Comparison of ENCODE assay signal across 8 cellular contexts in genomic region chr15:62112616-62113593, GRCh38. TPM values are rescaled to one million over a fixed set of nuclear protein-coding genes. Genes with fewer than 3 reads are reported as not detected.
DNase-seq lines count a peak whose midpoint lies in the region; ATAC-seq and TF ChIP-seq lines count a peak whose summit lies in the region.

No MANE protein-coding gene starts in this region.

- TSS peak; percentile 99 for BruUV-seq in PC-9 (replicated peaks; lab: Mats Ljungman, UMichigan)

- H3K4me2 ChIP-seq in PC-9: peak overlapping the region; percentile 42

- peak; percentile 35 for DNase-seq in COLO668 (lab: John Stamatoyannopoulos, UW; ENCODE audit: unreplicated experiment)
- peak; percentile 51 to 84 for DNase-seq in PC-9
- DNase-seq in epithelial cell of proximal tubule (ENCODE audit: low read depth): peak; percentile 92
- DNase-seq in non-pigmented ciliary epithelial cell (ENCODE audit: low read depth): peak; percentile 68
- DNase-seq in cerebellar nuclear complex (lab: John Stamatoyannopoulos, UW): no peak
- DNase-seq in NCI-H748 treated with DMSO at 0.1 percent for 48 hours (lab: John Stamatoyannopoulos, UW): no peak

- ATAC-seq in HG02678 (IDR thresholded peaks at IDR 0.05; ENCODE audit: unreplicated experiment) (no peak), HG03196 (IDR thresholded peaks at IDR 0.05; ENCODE audit: unreplicated experiment) (no peak)

- peak overlapping the region; percentile 50 for H2AFZ ChIP-seq in PC-9

- no peaks in the 10 kb centered on the region for H4K20me1 ChIP-seq in PC-9 (ENCODE audit: insufficient read depth)

- H3K9me3 ChIP-seq in PC-9 (ENCODE audit: insufficient read depth, low read depth): no peaks in the 10 kb centered on the region

- H3K27me3 ChIP-seq in PC-9 (ENCODE audit: insufficient read depth, low read depth): no peaks in the 10 kb centered on the region

- TF ChIP-seq CTCF in PC-9 (conservative IDR thresholded peaks at IDR 0.05) (no peak), epithelial cell of proximal tubule (conservative IDR thresholded peaks at IDR 0.05; ENCODE audit: low read depth, low read length) (no peak)

- H3K79me2 ChIP-seq in PC-9 (ENCODE audit: low read depth): no peaks in the 10 kb centered on the region

- H3K4me3 ChIP-seq in PC-9: no peak overlapping the region
- H3K4me3 ChIP-seq in epithelial cell of proximal tubule (ENCODE audit: low read depth, low read length): no peak overlapping the region

- no peaks in the 10 kb centered on the region for H3K9me2 ChIP-seq in PC-9 (ENCODE audit: insufficient read depth)

- no peaks in the 10 kb centered on the region for H3K36me3 ChIP-seq in PC-9 (ENCODE audit: low read depth)

- intact Hi-C loops in PC-9 (cut with micrococcal nuclease; ENCODE audit: unreplicated experiment): loop anchor here (2.0 kb wide), 1 partner anchor 36 kb away; no protein-coding TSS in a partner anchor

- POLR2A ChIA-PET in PC-9 (lab: Charles Lee; ENCODE audit: unreplicated experiment): no interaction called here

- H3F3A ChIP-seq in PC-9 (ENCODE audit: insufficient read depth, low read depth): peaks cover 12% of the 10 kb centered on the region; the same call in 1 of the 2 replicates

- peaks cover 26% of the 10 kb centered on the region for H3K4me1 ChIP-seq in PC-9 (replicated peaks; ENCODE audit: insufficient read depth)

- CTCF ChIA-PET in PC-9 (lab: Charles Lee): no interaction called here

- peak overlapping the region; percentile 74 for H3K27ac ChIP-seq in PC-9

RNA-seq across cellular contexts. Expression of gene C2CD4A, which starts 46.1 kb away (rescaled TPM):
- total RNA-seq in PC-9 (2021): 0.09 TPM in 1 of 2 replicates, not detected in the other
- 0.07 and 0.35 TPM in 2 replicates for total RNA-seq in epithelial cell of proximal tubule

RNA-seq across cellular contexts. Expression of gene C2CD4B, which starts 52.2 kb away (rescaled TPM):
- total RNA-seq in PC-9 (2021) (not detected in 2 replicates), epithelial cell of proximal tubule (0.07 and 0.12 TPM in 2 replicates)

RNA-seq across cellular contexts. Expression of gene VPS13C, which starts 52.7 kb away (rescaled TPM):
- 40.0 and 48.9 TPM in 2 replicates for total RNA-seq in PC-9 (2021)
- total RNA-seq in epithelial cell of proximal tubule: 14.7 and 30.2 TPM in 2 replicates

Comparison
In these comparisons a context has a peak if more than half of its experiments do, and no peak if none do; other contexts are left out.
1. DNase-seq: peak in COLO668 (single experiment), PC-9 (2 of 2), epithelial cell of proximal tubule (single experiment) and non-pigmented ciliary epithelial cell (single experiment); none in cerebellar nuclear complex (0 of 2) and NCI-H748 treated with DMSO at 0.1 percent for 48 hours (single experiment).